In genomic region chr16:82603784-82604411, GRCh38 we compare ENCODE assay signal across 8 cellular contexts. TPM values are rescaled to one million over a fixed set of nuclear protein-coding genes. Genes with fewer than 3 reads are reported as not detected.
DNase-seq lines count a peak whose midpoint lies in the region; ATAC-seq and TF ChIP-seq lines count a peak whose summit lies in the region.

No MANE protein-coding gene starts in this region.

- H3K36me3 ChIP-seq in spleen, result no peaks in the 10 kb centered on the region

- H3K27me3 ChIP-seq in right cardiac atrium (ENCODE audit: control insufficient read depth, insufficient read depth) (no peaks in the 10 kb centered on the region), spleen (replicated peaks in 1 of 7) (peaks cover 0 to 41% (median 0%) of the 10 kb centered on the region in 7 donors)

- no peaks in the 10 kb centered on the region for H3K9me3 ChIP-seq in right cardiac atrium (ENCODE audit: control insufficient read depth, low read length)
- H3K9me3 ChIP-seq in spleen, result peaks cover 0 to 20% (median 6%) of the 10 kb centered on the region in 8 donors

- no peak for TF ChIP-seq POLR2A in spleen (IDR thresholded peaks at IDR 0.05)

- no peak overlapping the region for H3K4me3 ChIP-seq in WI38 (ENCODE audit: low read depth, low read length)
- H3K4me3 ChIP-seq in right cardiac atrium (ENCODE audit: low read length), result no peak overlapping the region
- no peak overlapping the region for H3K4me3 ChIP-seq in spleen

- intact Hi-C loops in right cardiac atrium (cut with DNase I), result no loop called here
- intact Hi-C loops in spleen (cut with DNase I; ENCODE audit: low total_unique reads), result no loop called here

- H3K27ac ChIP-seq in right cardiac atrium (ENCODE audit: low read length) (no peak overlapping the region), spleen (no peak overlapping the region)

- H3K4me1 ChIP-seq in right cardiac atrium (ENCODE audit: control insufficient read depth, insufficient read depth, low read length) (no peaks in the 10 kb centered on the region), spleen (no peaks in the 10 kb centered on the region)

- ATAC-seq in right cardiac atrium (peak; percentile 86 to 88), HG03457 (IDR thresholded peaks at IDR 0.05; ENCODE audit: unreplicated experiment) (no peak), HG03159 (IDR thresholded peaks at IDR 0.05; ENCODE audit: unreplicated experiment) (no peak)

- TF ChIP-seq CTCF in WI38 (IDR thresholded peaks at IDR 0.05; ENCODE audit: low read depth, low read length), result peak; percentile 67
- TF ChIP-seq CTCF in spleen (IDR thresholded peaks at IDR 0.05 in 8 of 11, conservative IDR thresholded peaks at IDR 0.05 in 3 of 11), result peak in 8 of 11 experiments; percentile 12 to 52 (median 32)

- 19% methylated on average over 5 of the region's 5 CpGs for WGBS in right cardiac atrium
- WGBS in spleen, 5 donors, result 20 to 31% (median 23%) methylated on average over 5 of the region's 5 CpGs

- peak; percentile 8 to 65 for DNase-seq in NCI-H524 (lab: John Stamatoyannopoulos, UW)
- no peak for DNase-seq in NCI-H524 treated with DMSO at 0.1 percent for 48 hours (lab: John Stamatoyannopoulos, UW)
- peak; percentile 47 to 74 (median 72) for DNase-seq in right cardiac atrium
- DNase-seq in spleen, result no peak
- no peak for DNase-seq in NCI-H774 (lab: John Stamatoyannopoulos, UW)

RNA-seq across cellular contexts. Expression of gene CDH13, which starts 22.9 kb away (rescaled TPM):
- total RNA-seq in right cardiac atrium (100 to 1,000 TPM in 2 of 4 donors, 10 to 100 TPM in 2; 91.9 to 123 (median 103) TPM), spleen (1 to 10 TPM in 6 of 7 donors, under 1 TPM in 1; 0.79 to 4.6 (median 1.5) TPM)
- polyA plus RNA-seq in right cardiac atrium (20.7 TPM), spleen (under 1 TPM; 0.13 to 0.24 (median 0.22) TPM)

Comparison
In these comparisons a context has a peak if more than half of its experiments do, and no peak if none do; other contexts are left out.
1. DNase-seq: peak in NCI-H524 (2 of 2) and right cardiac atrium (3 of 3); none in NCI-H524 treated with DMSO at 0.1 percent for 48 hours (single experiment), spleen (single experiment) and NCI-H774 (single experiment).
2. ATAC-seq: peak in right cardiac atrium (2 of 2); none in HG03457 (single experiment) and HG03159 (single experiment).
3. RNA of gene CDH13, which starts 22.9 kb away (total RNA-seq): 91.9 to 123 TPM in right cardiac atrium; 0.79 to 4.6 TPM in spleen; every median in the first group is over 10 times any median in the second.